12 cellular contexts compared by ENCODE assay signal in genomic region chr7:24135003-24135817, GRCh38.
A peak's percentile ranks its signal among the peaks of the same experiment; 100 is the strongest.
DNase-seq lines count a peak whose midpoint lies in the region; ATAC-seq and TF ChIP-seq lines count a peak whose summit lies in the region.
"Had no signal": no experiment of that assay in that cellular context is flagged by ENCODE, and none has a peak within 500 bp of the region (broad histone marks: within the 10 kb centered on the region; RNA-seq: fewer than 3 reads in every experiment).

No MANE protein-coding gene starts in this region.

- TF ChIP-seq EP300 in esophagus muscularis mucosa (IDR thresholded peaks at IDR 0.05): no peak

- peaks cover 0 to 2% (median 0%) of the 10 kb centered on the region in 4 donors for H3K27me3 ChIP-seq in esophagus muscularis mucosa
- H3K27me3 ChIP-seq in Caco-2 (replicated peaks; ENCODE audit: control insufficient read depth, insufficient read depth, low read length): no peaks in the 10 kb centered on the region; the same call in 1 of the 2 replicates
- H3K27me3 ChIP-seq: upper lobe of left lung had no signal

- H3K27me3 Mint-ChIP-seq in Caco-2 (ENCODE audit: insufficient read depth, unreplicated experiment) (peaks cover 7% of the 10 kb centered on the region), natural killer cell (ENCODE audit: low read depth in 2 of 2) (peaks cover 1 to 16% of the 10 kb centered on the region in 2 donors)

- ATAC-seq in GM18909 (IDR thresholded peaks at IDR 0.05; ENCODE audit: poor library complexity, unreplicated experiment): peak; percentile 77
- peak; percentile 78 for ATAC-seq in GM21528 (IDR thresholded peaks at IDR 0.05; ENCODE audit: low FRiP score, unreplicated experiment)
- peak; percentile 67 for ATAC-seq in HG03108 (IDR thresholded peaks at IDR 0.05; ENCODE audit: unreplicated experiment)
- ATAC-seq in natural killer cell: no peak
- ATAC-seq: activated CD8-positive, alpha-beta memory T cell treated with anti-CD3 and anti-CD28 coated beads, Interleukin-2, amount 10 ng/mL, durations not matched to agents 7 days and 5 days had no signal

- POLR2A ChIA-PET in Caco-2 (lab: Charles Lee): no interaction called here

- H3K27ac Mint-ChIP-seq in Caco-2 (ENCODE audit: unreplicated experiment): no peak overlapping the region
- H3K27ac Mint-ChIP-seq in natural killer cell: no peak overlapping the region
- H3K27ac Mint-ChIP-seq: activated CD8-positive, alpha-beta memory T cell treated with anti-CD3 and anti-CD28 coated beads, Interleukin-2, amount 10 ng/mL, durations not matched to agents 7 days and 5 days had no signal

- intact Hi-C loops in esophagus muscularis mucosa (cut with DNase I): no loop called here
- intact Hi-C loops in Caco-2 (cut with micrococcal nuclease; ENCODE audit: unreplicated experiment): no loop called here
- intact Hi-C loops in natural killer cell (cut with micrococcal nuclease): no loop called here

- H3K4me3 Mint-ChIP-seq in Caco-2 (ENCODE audit: unreplicated experiment) (no peak overlapping the region), natural killer cell (no peak overlapping the region)
- H3K4me3 Mint-ChIP-seq: activated CD8-positive, alpha-beta memory T cell treated with anti-CD3 and anti-CD28 coated beads, Interleukin-2, amount 10 ng/mL, durations not matched to agents 7 days and 5 days had no signal

- H3K9me3 Mint-ChIP-seq in Caco-2 (ENCODE audit: unreplicated experiment) (no peaks in the 10 kb centered on the region), natural killer cell (no peaks in the 10 kb centered on the region)

- H3K9me3 ChIP-seq in esophagus muscularis mucosa (no peaks in the 10 kb centered on the region), Caco-2 (no peaks in the 10 kb centered on the region)
- H3K9me3 ChIP-seq: upper lobe of left lung had no signal

- CTCF ChIA-PET in Caco-2 (lab: Charles Lee): no interaction called here

- H3K4me1 ChIP-seq in esophagus muscularis mucosa (peaks cover 0 to 3% (median 0%) of the 10 kb centered on the region in 4 donors), Caco-2 (no peaks in the 10 kb centered on the region)
- H3K4me1 ChIP-seq: upper lobe of left lung had no signal

- no peak for TF ChIP-seq POLR2A in esophagus muscularis mucosa (IDR thresholded peaks at IDR 0.05; ENCODE audit: low read depth)

- no peaks in the 10 kb centered on the region for H3K36me3 ChIP-seq in esophagus muscularis mucosa
- H3K36me3 ChIP-seq in Caco-2 (ENCODE audit: control insufficient read depth, insufficient read depth, low read length): no peaks in the 10 kb centered on the region
- H3K36me3 ChIP-seq: upper lobe of left lung had no signal

- TF ChIP-seq CTCF in esophagus muscularis mucosa (IDR thresholded peaks at IDR 0.05): no peak
- no peak for TF ChIP-seq CTCF in Caco-2 (IDR thresholded peaks at IDR 0.05; ENCODE audit: insufficient read depth in 1 of 2, low read depth in 1 of 2, low read length in 1 of 2, severe bottlenecking in 1 of 2, unreplicated experiment in 1 of 2)
- TF ChIP-seq CTCF in natural killer cell (IDR thresholded peaks at IDR 0.05): no peak

- H3K4me3 ChIP-seq in esophagus muscularis mucosa (no peak overlapping the region), Caco-2 (ENCODE audit: low read depth, low read length) (no peak overlapping the region)
- H3K4me3 ChIP-seq: upper lobe of left lung had no signal

- DNase-seq in esophagus muscularis mucosa (ENCODE audit: extremely low spot score) (peak; percentile 68), HuH-7 (ENCODE audit: low spot score) (no peak), Caco-2 (no peak), natural killer cell (no peak), activated gamma-delta T cell (lab: John Stamatoyannopoulos, UW) (no peak)
- DNase-seq: activated CD8-positive, alpha-beta memory T cell treated with anti-CD3 and anti-CD28 coated beads, Interleukin-2, amount 10 ng/mL, durations not matched to agents 7 days and 5 days; anterior cingulate cortex; T1000; upper lobe of left lung had no signal

- BruUV-seq in Caco-2 (replicated peaks; lab: Mats Ljungman, UMichigan): no TSS peak

- no peaks in the 10 kb centered on the region for H3K36me3 Mint-ChIP-seq in Caco-2 (ENCODE audit: insufficient read depth, unreplicated experiment)
- no peaks in the 10 kb centered on the region for H3K36me3 Mint-ChIP-seq in natural killer cell
- H3K36me3 Mint-ChIP-seq: activated CD8-positive, alpha-beta memory T cell treated with anti-CD3 and anti-CD28 coated beads, Interleukin-2, amount 10 ng/mL, durations not matched to agents 7 days and 5 days had no signal

- H3K27ac ChIP-seq in esophagus muscularis mucosa (replicated peaks in 1 of 4): no peak overlapping the region
- H3K27ac ChIP-seq: upper lobe of left lung had no signal

- H3K4me1 Mint-ChIP-seq in Caco-2 (ENCODE audit: low read depth, unreplicated experiment) (no peaks in the 10 kb centered on the region), natural killer cell (peaks cover 12% of the 10 kb centered on the region in 2 donors)

- WGBS in esophagus muscularis mucosa: 51% methylated on average over 4 of the region's 4 CpGs

Comparison
In these comparisons a context has a peak if more than half of its experiments do, and no peak if none do; other contexts are left out.
1. ATAC-seq: peak in GM18909 (single experiment), GM21528 (single experiment) and HG03108 (single experiment); none in natural killer cell (0 of 3).